ENCODE assay signal across 13 cellular contexts in the genomic region with DNA sequence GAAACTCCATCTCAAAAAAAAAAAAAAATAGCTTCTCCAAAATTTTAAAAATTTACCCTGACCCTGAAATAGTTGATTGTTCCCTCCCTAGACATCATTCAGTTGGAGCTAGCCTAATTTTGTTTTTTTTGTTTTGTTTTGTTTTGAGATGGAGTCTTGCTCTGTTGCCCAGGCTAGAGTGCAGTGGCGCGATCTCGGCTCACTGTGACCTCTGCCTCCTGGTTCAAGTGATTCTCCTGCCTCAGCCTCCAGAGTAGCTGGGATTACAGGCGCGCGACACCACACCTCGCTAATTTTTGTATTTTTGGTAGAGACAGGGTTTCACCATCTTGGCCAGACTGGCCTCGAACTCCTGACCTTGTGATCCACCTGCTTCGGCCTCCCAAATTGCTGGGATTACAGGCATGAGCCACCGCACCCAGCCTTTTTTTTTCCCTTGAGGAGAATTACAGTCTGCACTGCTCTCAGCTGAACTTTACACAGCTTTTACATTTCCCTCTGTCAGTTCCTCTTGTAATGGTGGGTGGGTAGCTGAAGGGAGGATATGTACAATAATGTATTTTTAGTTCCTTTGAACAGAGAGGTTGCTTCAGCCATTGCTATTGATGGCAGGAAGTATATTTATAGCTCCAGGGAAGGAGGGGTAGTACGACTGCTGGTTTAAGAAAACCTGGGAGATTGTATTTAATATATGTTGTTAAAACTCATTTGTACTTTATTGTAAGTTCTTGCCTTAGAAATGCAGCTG. TPM values are rescaled to one million over a fixed set of nuclear protein-coding genes. Genes with fewer than 3 reads are reported as not detected.
DNase-seq lines count a peak whose midpoint lies in the region; ATAC-seq and TF ChIP-seq lines count a peak whose summit lies in the region.
"Had no signal": no experiment of that assay in that cellular context is flagged by ENCODE, and none has a peak within 500 bp of the region (broad histone marks: within the 10 kb centered on the region; RNA-seq: fewer than 3 reads in every experiment).

No MANE protein-coding gene starts in this region.

- peaks cover 12 to 29% (median 18%) of the 10 kb centered on the region in 5 experiments for H3K9me3 Mint-ChIP-seq in brain
- H3K9me3 Mint-ChIP-seq in stimulated activated memory B cell treated with anti-CD40 and anti-IgM and Interleukin-4, amounts not matched to agents 10 μg/mL and 1 μg/mL and 100 μg/mL, for 72 hours = no peaks in the 10 kb centered on the region

- DNase-seq in heart right ventricle (no peak), Right ventricle myocardium inferior (ENCODE audit: missing footprints) (no peak), MV-4-11 (lab: John Stamatoyannopoulos, UW) (peak; percentile 90), ACHN (no peak)
- DNase-seq: BE2C, NCI-H774, SK-N-SH, trophoblast cell had no signal

- H3K36me3 Mint-ChIP-seq in brain = peaks cover 63% of the 10 kb centered on the region
- H3K36me3 Mint-ChIP-seq in stimulated activated memory B cell treated with anti-CD40 and anti-IgM and Interleukin-4, amounts not matched to agents 10 μg/mL and 1 μg/mL and 100 μg/mL, for 72 hours = peaks cover 6% of the 10 kb centered on the region

- H3K27me3 ChIP-seq in heart right ventricle = no peaks in the 10 kb centered on the region
- H3K27me3 ChIP-seq: BE2C had no signal

- peak overlapping the region in 4 of 5 experiments; percentile 24 to 84 (median 74) for H3K27ac Mint-ChIP-seq in brain
- H3K27ac Mint-ChIP-seq in stimulated activated memory B cell treated with anti-CD40 and anti-IgM and Interleukin-4, amounts not matched to agents 10 μg/mL and 1 μg/mL and 100 μg/mL, for 72 hours = peak overlapping the region; percentile 66
- H3K27ac Mint-ChIP-seq: mesothelial cell of epicardium had no signal

- H3K27me3 Mint-ChIP-seq in brain = no peaks in the 10 kb centered on the region
- H3K27me3 Mint-ChIP-seq in stimulated activated memory B cell treated with anti-CD40 and anti-IgM and Interleukin-4, amounts not matched to agents 10 μg/mL and 1 μg/mL and 100 μg/mL, for 72 hours = no peaks in the 10 kb centered on the region

- no peak overlapping the region for H3K4me3 ChIP-seq in heart right ventricle

- in situ Hi-C loops in ACHN (cut with HindIII; ENCODE audit: low pct_ligation_motif_present, low pct_unique_long_range_greater_than_20kb, low sequenced_read_pairs) = no loop called here

- H3K4me1 ChIP-seq in heart right ventricle = peaks cover 0 to 27% (median 16%) of the 10 kb centered on the region in 9 donors
- H3K4me1 ChIP-seq: BE2C had no signal

- ATAC-seq in heart right ventricle (peak in 5 of 8 donors; percentile 35 to 70 (median 51)), Right ventricle myocardium inferior (no peak), GM18861 (IDR thresholded peaks at IDR 0.05; ENCODE audit: unreplicated experiment) (no peak), GM19463 (IDR thresholded peaks at IDR 0.05; ENCODE audit: unreplicated experiment) (no peak)
- peak; percentile 64 for ATAC-seq in stimulated activated memory B cell treated with anti-CD40 and anti-IgM and Interleukin-4, amounts not matched to agents 10 μg/mL and 1 μg/mL and 100 μg/mL, for 72 hours

- peak overlapping the region in 3 of 10 donors; percentile 25 to 40 (median 34) for H3K27ac ChIP-seq in heart right ventricle

- intact Hi-C loops in heart right ventricle (cut with DNase I) = no loop called here
- intact Hi-C loops in Right ventricle myocardium inferior (cut with DNase I) = no loop called here

- no peak for TF ChIP-seq CTCF in heart right ventricle (IDR thresholded peaks at IDR 0.05)
- no peak for TF ChIP-seq CTCF in brain (conservative IDR thresholded peaks at IDR 0.05)

- no peak overlapping the region for H3K4me3 Mint-ChIP-seq in brain
- peak overlapping the region; percentile 19 for H3K4me3 Mint-ChIP-seq in stimulated activated memory B cell treated with anti-CD40 and anti-IgM and Interleukin-4, amounts not matched to agents 10 μg/mL and 1 μg/mL and 100 μg/mL, for 72 hours
- H3K4me3 Mint-ChIP-seq: mesothelial cell of epicardium had no signal

- 73 to 81% methylated on average over 11 of the region's 11 CpGs for WGBS in heart right ventricle, 2 donors

- no peaks in the 10 kb centered on the region for H3K36me3 ChIP-seq in heart right ventricle
- H3K36me3 ChIP-seq: BE2C had no signal

- peaks cover 0 to 12% (median 0%) of the 10 kb centered on the region in 11 donors for H3K9me3 ChIP-seq in heart right ventricle
- H3K9me3 ChIP-seq: BE2C, SK-N-SH had no signal

- peaks cover 17% of the 10 kb centered on the region for H3K4me1 Mint-ChIP-seq in brain
- peaks cover 34% of the 10 kb centered on the region for H3K4me1 Mint-ChIP-seq in stimulated activated memory B cell treated with anti-CD40 and anti-IgM and Interleukin-4, amounts not matched to agents 10 μg/mL and 1 μg/mL and 100 μg/mL, for 72 hours
- H3K4me1 Mint-ChIP-seq: mesothelial cell of epicardium had no signal

RNA-seq across cellular contexts. Expression of a gene that starts 27.7 kb away (rescaled TPM):
- 10 to 100 TPM; 22.1 to 37.3 (median 30.1) TPM for total RNA-seq in heart right ventricle
- polyA plus RNA-seq in heart right ventricle = 10 to 100 TPM in 1 of 2 donors, 1 to 10 TPM in 1; 8.9 to 16.7 TPM
- 26.5 TPM for total RNA-seq in Right ventricle myocardium inferior
- 101 TPM for polyA plus RNA-seq in brain (ENCODE audit: insufficient read depth, low read depth, low replicate concordance)

Comparison
In these comparisons a context has a peak if more than half of its experiments do, and no peak if none do; other contexts are left out.
1. ATAC-seq: peak in heart right ventricle (5 of 8) and stimulated activated memory B cell treated with anti-CD40 and anti-IgM and Interleukin-4, amounts not matched to agents 10 μg/mL and 1 μg/mL and 100 μg/mL, for 72 hours (single experiment); none in Right ventricle myocardium inferior (single experiment), GM18861 (single experiment) and GM19463 (single experiment).